2 cellular contexts compared by ENCODE assay signal in the genomic region with DNA sequence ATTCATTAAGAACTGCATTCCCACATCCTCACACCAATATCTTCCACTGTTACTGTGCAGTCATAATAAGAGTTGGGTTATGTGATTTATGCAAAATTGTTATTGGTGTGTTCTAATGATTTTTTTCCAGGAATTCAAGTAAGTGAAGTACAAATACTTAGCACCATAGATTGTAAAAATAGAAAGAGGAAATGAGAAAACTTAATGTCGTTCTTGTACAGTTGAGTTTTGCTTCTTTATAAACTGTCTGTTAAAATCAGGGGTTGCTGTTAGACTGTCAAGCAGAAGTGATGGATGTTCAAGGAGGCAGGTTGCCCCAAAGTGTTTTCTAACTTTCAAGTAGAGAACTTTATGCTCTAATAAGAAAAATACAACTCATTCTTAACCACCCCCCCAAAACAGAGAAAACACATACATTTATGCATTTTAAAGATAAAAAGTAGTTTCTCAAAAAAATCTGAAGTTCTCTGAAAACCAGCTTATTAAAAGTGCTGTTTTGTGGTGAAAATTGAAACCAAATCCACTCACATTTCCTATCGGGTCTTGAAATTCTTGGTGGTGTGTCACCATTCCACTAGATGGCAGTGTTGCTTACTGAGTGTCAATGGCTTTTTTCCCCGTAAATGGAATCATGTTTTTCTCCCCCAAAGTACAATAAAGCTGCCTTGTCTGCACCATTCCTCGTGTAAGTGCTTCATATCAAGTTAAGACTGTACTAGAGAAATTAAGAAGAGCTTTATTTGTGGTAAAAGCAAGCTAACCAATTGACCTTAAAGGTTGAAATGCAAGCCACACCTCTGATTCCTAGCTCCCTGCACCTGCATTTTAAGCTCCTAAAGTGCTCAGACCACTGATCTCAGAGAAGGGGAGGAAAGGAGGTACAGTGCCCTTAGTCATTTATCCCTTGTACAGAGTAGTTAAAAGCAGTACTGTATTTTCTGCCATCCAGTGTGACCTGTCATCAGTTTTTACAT.
TF ChIP-seq lines count a peak whose summit lies in the region.

No MANE protein-coding gene starts in this region.

TF ChIP-seq in endothelial cell of umbilical vein, 7 proteins besides CTCF, POLR2A, EP300 and RAD21:
- TF ChIP-seq MYC (IDR thresholded peaks at IDR 0.05; ENCODE audit: low read depth, low read length), result no peak
- no peak for TF ChIP-seq FOS (IDR thresholded peaks at IDR 0.05; ENCODE audit: borderline replicate concordance, insufficient read depth, low read length)

TF ChIP-seq in neural cell, 6 proteins besides CTCF, POLR2A, EP300 and RAD21:
- peak; percentile 64 for TF ChIP-seq SMC3 (conservative IDR thresholded peaks at IDR 0.05; ENCODE audit: poor library complexity)
- TF ChIP-seq, protein P1, sequence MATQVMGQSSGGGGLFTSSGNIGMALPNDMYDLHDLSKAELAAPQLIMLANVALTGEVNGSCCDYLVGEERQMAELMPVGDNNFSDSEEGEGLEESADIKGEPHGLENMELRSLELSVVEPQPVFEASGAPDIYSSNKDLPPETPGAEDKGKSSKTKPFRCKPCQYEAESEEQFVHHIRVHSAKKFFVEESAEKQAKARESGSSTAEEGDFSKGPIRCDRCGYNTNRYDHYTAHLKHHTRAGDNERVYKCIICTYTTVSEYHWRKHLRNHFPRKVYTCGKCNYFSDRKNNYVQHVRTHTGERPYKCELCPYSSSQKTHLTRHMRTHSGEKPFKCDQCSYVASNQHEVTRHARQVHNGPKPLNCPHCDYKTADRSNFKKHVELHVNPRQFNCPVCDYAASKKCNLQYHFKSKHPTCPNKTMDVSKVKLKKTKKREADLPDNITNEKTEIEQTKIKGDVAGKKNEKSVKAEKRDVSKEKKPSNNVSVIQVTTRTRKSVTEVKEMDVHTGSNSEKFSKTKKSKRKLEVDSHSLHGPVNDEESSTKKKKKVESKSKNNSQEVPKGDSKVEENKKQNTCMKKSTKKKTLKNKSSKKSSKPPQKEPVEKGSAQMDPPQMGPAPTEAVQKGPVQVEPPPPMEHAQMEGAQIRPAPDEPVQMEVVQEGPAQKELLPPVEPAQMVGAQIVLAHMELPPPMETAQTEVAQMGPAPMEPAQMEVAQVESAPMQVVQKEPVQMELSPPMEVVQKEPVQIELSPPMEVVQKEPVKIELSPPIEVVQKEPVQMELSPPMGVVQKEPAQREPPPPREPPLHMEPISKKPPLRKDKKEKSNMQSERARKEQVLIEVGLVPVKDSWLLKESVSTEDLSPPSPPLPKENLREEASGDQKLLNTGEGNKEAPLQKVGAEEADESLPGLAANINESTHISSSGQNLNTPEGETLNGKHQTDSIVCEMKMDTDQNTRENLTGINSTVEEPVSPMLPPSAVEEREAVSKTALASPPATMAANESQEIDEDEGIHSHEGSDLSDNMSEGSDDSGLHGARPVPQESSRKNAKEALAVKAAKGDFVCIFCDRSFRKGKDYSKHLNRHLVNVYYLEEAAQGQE (IDR thresholded peaks at IDR 0.05; ENCODE audit: borderline replicate concordance), result no peak
- no peak for TF ChIP-seq EZH2 (IDR thresholded peaks at IDR 0.05; ENCODE audit: borderline replicate concordance, insufficient read depth, low read length, poor library complexity, severe bottlenecking)
- no peak for TF ChIP-seq MXI1 (conservative IDR thresholded peaks at IDR 0.05; ENCODE audit: poor library complexity, severe bottlenecking)
- no peak for TF ChIP-seq POLR2AphosphoS5 (IDR thresholded peaks at IDR 0.05)
- no peak for TF ChIP-seq TAF1 (IDR thresholded peaks at IDR 0.05; ENCODE audit: low read depth)
